ENCODE assay signal across 23 cellular contexts in the genomic region with DNA sequence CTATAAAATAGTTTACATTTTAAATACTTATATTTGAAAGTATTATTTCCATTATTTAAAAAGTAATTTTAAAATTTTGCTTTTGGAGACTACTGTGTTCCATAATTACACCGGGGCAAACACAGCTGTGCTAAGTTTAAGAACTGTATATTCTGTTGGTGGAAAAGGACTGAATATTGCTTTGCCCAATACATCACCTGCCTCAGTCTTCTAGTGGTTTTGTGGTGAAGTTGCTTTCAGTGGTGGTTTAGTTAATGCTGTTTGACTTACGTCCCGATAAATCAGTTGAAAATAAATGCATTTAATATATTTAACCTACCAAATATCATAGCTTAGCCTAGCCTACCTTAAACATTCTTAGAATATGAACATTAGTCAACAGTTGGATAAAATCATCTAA. TPM values are rescaled to one million over a fixed set of nuclear protein-coding genes. Genes with fewer than 3 reads are reported as not detected.
DNase-seq lines count a peak whose midpoint lies in the region; ATAC-seq and TF ChIP-seq lines count a peak whose summit lies in the region.
"Had no signal": no experiment of that assay in that cellular context is flagged by ENCODE, and none has a peak within 500 bp of the region (broad histone marks: within the 10 kb centered on the region; RNA-seq: fewer than 3 reads in every experiment).

No MANE protein-coding gene starts in this region.

- H3K4me1 Mint-ChIP-seq in natural killer cell (peaks cover 38 to 41% of the 10 kb centered on the region in 2 donors), memory B cell (peaks cover 23% of the 10 kb centered on the region)
- peaks cover 31 to 32% of the 10 kb centered on the region in 2 donors for H3K4me1 Mint-ChIP-seq in natural killer cell treated with Interleukin-12 subunit alpha and Interleukin-12 subunit beta and Interleukin-15 and Interleukin-18, amount 100 ng/mL, for 72 hours (ENCODE audit: low read depth in 2 of 2)

- H3K4me3 ChIP-seq in KMS-11 (IDR thresholded peaks at IDR 0.05; ENCODE audit: insufficient read depth, low read depth, low read length) = no peak overlapping the region
- no peak overlapping the region for H3K4me3 ChIP-seq in left ventricle myocardium inferior
- H3K4me3 ChIP-seq: A549 had no signal

- H3K27me3 ChIP-seq in KMS-11 (ENCODE audit: insufficient read depth, low read depth) (no peaks in the 10 kb centered on the region), left ventricle myocardium inferior (ENCODE audit: low read depth) (no peaks in the 10 kb centered on the region)

- no peak overlapping the region for H3K9ac ChIP-seq in KMS-11

- H3K4me1 ChIP-seq in KMS-11 (ENCODE audit: low read depth, poor library complexity, severe bottlenecking) = peaks cover 28% of the 10 kb centered on the region
- H3K4me1 ChIP-seq in left ventricle myocardium inferior = peaks cover 44% of the 10 kb centered on the region

- H3K4me3 Mint-ChIP-seq in natural killer cell (peak overlapping the region; percentile 28), memory B cell (no peak overlapping the region)
- no peak overlapping the region for H3K4me3 Mint-ChIP-seq in natural killer cell treated with Interleukin-12 subunit alpha and Interleukin-12 subunit beta and Interleukin-15 and Interleukin-18, amount 100 ng/mL, for 72 hours
- H3K4me3 Mint-ChIP-seq: B cell, CD14-positive monocyte had no signal

- no peaks in the 10 kb centered on the region for H3K9me3 ChIP-seq in left ventricle myocardium inferior (replicated peaks)
- H3K9me3 ChIP-seq: A549 had no signal

- H3K9me3 Mint-ChIP-seq in natural killer cell (no peaks in the 10 kb centered on the region), memory B cell (no peaks in the 10 kb centered on the region)
- no peaks in the 10 kb centered on the region for H3K9me3 Mint-ChIP-seq in natural killer cell treated with Interleukin-12 subunit alpha and Interleukin-12 subunit beta and Interleukin-15 and Interleukin-18, amount 100 ng/mL, for 72 hours

- H3K36me3 Mint-ChIP-seq in natural killer cell = peaks cover 7% of the 10 kb centered on the region
- H3K36me3 Mint-ChIP-seq in natural killer cell treated with Interleukin-12 subunit alpha and Interleukin-12 subunit beta and Interleukin-15 and Interleukin-18, amount 100 ng/mL, for 72 hours = peaks cover 6% of the 10 kb centered on the region
- H3K36me3 Mint-ChIP-seq in memory B cell = peaks cover 8% of the 10 kb centered on the region

- no peak for DNase-seq in natural killer cell
- DNase-seq in natural killer cell treated with Interleukin-12 subunit alpha and Interleukin-12 subunit beta and Interleukin-15 and Interleukin-18, amount 100 ng/mL, for 72 hours (ENCODE audit: low spot score) = no peak
- no peak for DNase-seq in memory B cell (ENCODE audit: low spot score in 2 of 2)
- no peak for DNase-seq in left ventricle myocardium inferior
- DNase-seq: COR-L47, DMS 273 treated with DMSO at 0.1 percent for 48 hours, DMS79 treated with DMSO at 0.1 percent for 48 hours, H7, KBM-7, NCI-H1092 treated with DMSO at 0.1 percent for 48 hours, NCI-H1436 treated with DMSO at 0.1 percent for 48 hours, NCI-H1930, NCI-H345, NCI-H524, OCI-M1, Right ventricle myocardium superior had no signal

- 0 out of 2 replicates have a peak, but pooled peaks cover 4% of the 10 kb centered on the region for H4K20me1 ChIP-seq in KMS-11 (ENCODE audit: insufficient read depth)

- peak overlapping the region; percentile 22; the same call in 1 of the 2 replicates for H3K4me2 ChIP-seq in KMS-11
- H3K4me2 ChIP-seq: A549 had no signal

- peak in 1 of 3 donors; percentile 66 for ATAC-seq in natural killer cell
- no peak for ATAC-seq in natural killer cell treated with Interleukin-12 subunit alpha and Interleukin-12 subunit beta and Interleukin-15 and Interleukin-18, amount 100 ng/mL, for 72 hours
- ATAC-seq in memory B cell (ENCODE audit: low read depth) = no peak
- ATAC-seq in HG03354 (IDR thresholded peaks at IDR 0.05; ENCODE audit: poor library complexity, severe bottlenecking, unreplicated experiment) = no peak
- ATAC-seq in HG02885 (IDR thresholded peaks at IDR 0.05; ENCODE audit: poor library complexity, unreplicated experiment) = no peak
- ATAC-seq: A549, HepG2 had no signal

- H3K27me3 Mint-ChIP-seq in natural killer cell (ENCODE audit: low read depth in 2 of 2) (no peaks in the 10 kb centered on the region), memory B cell (no peaks in the 10 kb centered on the region)
- no peaks in the 10 kb centered on the region for H3K27me3 Mint-ChIP-seq in natural killer cell treated with Interleukin-12 subunit alpha and Interleukin-12 subunit beta and Interleukin-15 and Interleukin-18, amount 100 ng/mL, for 72 hours
- H3K27me3 Mint-ChIP-seq: B cell had no signal

- no peak for TF ChIP-seq CTCF in natural killer cell (IDR thresholded peaks at IDR 0.05)
- TF ChIP-seq CTCF in KMS-11 (conservative IDR thresholded peaks at IDR 0.05; ENCODE audit: low read depth, low read length) = no peak
- TF ChIP-seq CTCF in left ventricle myocardium inferior (IDR thresholded peaks at IDR 0.05; ENCODE audit: borderline replicate concordance) = no peak

- H3K79me2 ChIP-seq in KMS-11 (ENCODE audit: insufficient read depth, low read depth) = no peaks in the 10 kb centered on the region; the same call in 1 of the 2 replicates

- no peaks in the 10 kb centered on the region for H3K36me3 ChIP-seq in KMS-11 (ENCODE audit: insufficient read depth)
- H3K36me3 ChIP-seq in left ventricle myocardium inferior = peaks cover 12% of the 10 kb centered on the region

- H3K27ac Mint-ChIP-seq in natural killer cell = no peak overlapping the region
- no peak overlapping the region for H3K27ac Mint-ChIP-seq in natural killer cell treated with Interleukin-12 subunit alpha and Interleukin-12 subunit beta and Interleukin-15 and Interleukin-18, amount 100 ng/mL, for 72 hours
- H3K27ac Mint-ChIP-seq in memory B cell = peak overlapping the region; percentile 51
- H3K27ac Mint-ChIP-seq: B cell had no signal

- intact Hi-C loops in natural killer cell (cut with micrococcal nuclease) (no loop called here), left ventricle myocardium inferior (cut with micrococcal nuclease) (no loop called here)

- H3K27ac ChIP-seq in KMS-11 (no peak overlapping the region), left ventricle myocardium inferior (replicated peaks) (no peak overlapping the region)
- H3K27ac ChIP-seq: A549 had no signal

- no peak overlapping the region for H2AFZ ChIP-seq in KMS-11 (ENCODE audit: low read depth)

RNA-seq across cellular contexts. Expression of a gene that starts 23.4 kb away (rescaled TPM):
- total RNA-seq in natural killer cell (10 to 100 TPM; 34.7 to 39.3 (median 36.6) TPM), left ventricle myocardium inferior (22.4 TPM)
- total RNA-seq in natural killer cell treated with Interleukin-12 subunit alpha and Interleukin-12 subunit beta and Interleukin-15 and Interleukin-18, amount 100 ng/mL, for 72 hours = 10 to 100 TPM; 18.7 to 26.1 TPM
